In the genomic region with DNA sequence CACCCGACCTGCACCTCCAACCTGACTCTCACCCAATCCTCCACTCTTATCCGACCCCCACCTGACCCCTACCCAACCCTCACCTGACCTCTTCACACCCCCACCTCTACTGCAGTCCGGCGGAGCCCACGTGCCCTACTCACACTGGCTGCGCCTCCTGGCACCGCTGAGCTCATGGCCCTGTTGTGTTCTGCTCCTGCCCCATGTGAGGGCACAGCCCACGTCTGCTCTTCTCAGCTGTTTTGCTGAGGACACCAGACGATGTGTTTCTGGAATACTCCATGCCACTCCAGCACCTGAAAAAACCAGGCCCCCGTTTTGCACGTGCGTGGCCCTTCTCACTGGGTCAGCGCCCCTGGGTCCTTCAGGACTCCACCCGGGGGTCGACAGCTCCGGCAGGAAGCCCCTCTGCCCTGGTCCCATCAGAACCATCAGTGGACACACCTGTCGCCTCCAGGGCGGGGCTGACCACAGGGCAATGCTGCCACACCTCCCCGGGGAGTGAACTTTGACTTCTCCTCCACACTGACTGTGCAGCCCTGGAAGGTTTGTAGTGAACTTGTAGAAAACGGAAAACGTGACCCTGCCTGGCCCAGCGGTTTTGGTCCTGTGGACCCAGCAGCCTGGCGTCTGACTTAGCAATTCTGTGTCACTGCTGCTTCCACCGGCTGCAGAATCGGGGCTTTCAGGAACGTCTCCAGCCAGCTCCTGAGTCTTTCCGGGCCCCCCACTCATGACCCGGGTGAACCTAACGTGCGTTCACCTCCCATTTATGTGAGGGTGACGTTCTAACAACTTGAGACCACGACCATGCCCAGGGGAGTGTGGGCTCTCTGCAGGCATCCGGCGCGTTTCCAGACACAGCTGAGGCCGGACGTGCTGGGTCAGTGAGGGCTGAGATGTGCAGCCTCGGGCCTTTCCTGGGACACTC, we compare ENCODE assay signal across 18 cellular contexts. TPM values are rescaled to one million over a fixed set of nuclear protein-coding genes. Genes with fewer than 3 reads are reported as not detected.
DNase-seq lines count a peak whose midpoint lies in the region; ATAC-seq and TF ChIP-seq lines count a peak whose summit lies in the region.
"Had no signal": no experiment of that assay in that cellular context is flagged by ENCODE, and none has a peak within 500 bp of the region (broad histone marks: within the 10 kb centered on the region; RNA-seq: fewer than 3 reads in every experiment).

No MANE protein-coding gene starts in this region.

- no peak overlapping the region for H3K4me3 Mint-ChIP-seq in stimulated activated memory B cell treated with anti-CD40 and anti-IgM and Interleukin-4, amounts not matched to agents 10 μg/mL and 1 μg/mL and 100 μg/mL, for 72 hours
- H3K4me3 Mint-ChIP-seq: activated CD4-positive, alpha-beta T cell treated with anti-CD3 and anti-CD28 coated beads for 36 hours had no signal

- H3K4me1 ChIP-seq in IMR-90 (ENCODE audit: control insufficient read depth, insufficient read depth, low read length) = peaks cover under 1% of the 10 kb centered on the region; the same call in 1 of the 2 replicates
- H3K4me1 ChIP-seq in hepatocyte (ENCODE audit: insufficient read depth) = peaks cover 4% of the 10 kb centered on the region
- H3K4me1 ChIP-seq: parathyroid adenoma had no signal

- in situ Hi-C loops in IMR-90 (cut with MboI; ENCODE audit: low sequenced_read_pairs) = no loop called here

- H3K9me3 ChIP-seq in IMR-90 (ENCODE audit: control insufficient read depth, insufficient read depth, low read length) (no peaks in the 10 kb centered on the region), hepatocyte (ENCODE audit: low read depth) (no peaks in the 10 kb centered on the region)
- H3K9me3 ChIP-seq: esophagus squamous epithelium, lower lobe of right lung, vagina had no signal

- peaks cover 3% of the 10 kb centered on the region for H3K9me1 ChIP-seq in IMR-90 (ENCODE audit: insufficient read depth, low read length)

- no peak overlapping the region for H3K14ac ChIP-seq in IMR-90 (replicated peaks; ENCODE audit: low read depth, low read length)

- H4K8ac ChIP-seq in IMR-90 (ENCODE audit: low read depth in 2 of 2, low read length in 2 of 2) = no peak overlapping the region

- H3K27me3 Mint-ChIP-seq in stimulated activated memory B cell treated with anti-CD40 and anti-IgM and Interleukin-4, amounts not matched to agents 10 μg/mL and 1 μg/mL and 100 μg/mL, for 72 hours = peaks cover 9% of the 10 kb centered on the region
- H3K27me3 Mint-ChIP-seq: activated CD4-positive, alpha-beta T cell treated with anti-CD3 and anti-CD28 coated beads for 36 hours had no signal

- no peak overlapping the region for H2BK15ac ChIP-seq in IMR-90 (ENCODE audit: low read depth, low read length)

- H3K4me2 ChIP-seq in IMR-90 (ENCODE audit: low read depth, low read length) (no peak overlapping the region), hepatocyte (peak overlapping the region; percentile 49)

- no peak overlapping the region for H2BK120ac ChIP-seq in IMR-90 (ENCODE audit: low read depth, low read length)

- WGBS in IMR-90 (ENCODE audit: extremely low coverage in 2 of 2, insufficient read length in 1 of 2), 2 experiments = 61% methylated on average over 14 of the region's 38 CpGs; no CpG with 5 or more reads in 1 of the 2 experiments
- WGBS in hepatocyte (ENCODE audit: low lambda C conversion rate, missing lambda C conversion rate) = 81% methylated on average over 38 of the region's 38 CpGs

- H4K20me1 ChIP-seq in IMR-90 (ENCODE audit: insufficient read depth, low read length) (no peaks in the 10 kb centered on the region), hepatocyte (ENCODE audit: insufficient read depth, poor library complexity, severe bottlenecking) (no peaks in the 10 kb centered on the region)

- POLR2A ChIA-PET in IMR-90 (lab: Charles Lee; ENCODE audit: unreplicated experiment) = no interaction called here

- no peak for TF ChIP-seq RAD21 in IMR-90 (IDR thresholded peaks at IDR 0.05; ENCODE audit: low read length)

- no peak overlapping the region for H3K4ac ChIP-seq in IMR-90 (ENCODE audit: low read depth, low read length)

- BruUV-seq in IMR-90 (replicated peaks; lab: Mats Ljungman, UMichigan) = no TSS peak

- no peaks in the 10 kb centered on the region for H3K36me3 ChIP-seq in IMR-90 (ENCODE audit: control insufficient read depth, insufficient read depth, low read length)
- H3K36me3 ChIP-seq in hepatocyte (replicated peaks; ENCODE audit: insufficient read depth, low read depth) = no peaks in the 10 kb centered on the region
- H3K36me3 ChIP-seq: esophagus squamous epithelium, lower lobe of right lung, vagina had no signal

- no peak overlapping the region for H3K23ac ChIP-seq in IMR-90 (ENCODE audit: low read depth, low read length)

- no peaks in the 10 kb centered on the region for H3K9me3 Mint-ChIP-seq in stimulated activated memory B cell treated with anti-CD40 and anti-IgM and Interleukin-4, amounts not matched to agents 10 μg/mL and 1 μg/mL and 100 μg/mL, for 72 hours

- H4K91ac ChIP-seq in IMR-90 (ENCODE audit: insufficient read depth, low read depth, low read length) = no peak overlapping the region

- no peak overlapping the region for H4K5ac ChIP-seq in IMR-90 (ENCODE audit: low read depth, low read length)

- CTCF ChIA-PET in IMR-90 (lab: Yijun Ruan, JAX) = no interaction called here

- peaks cover 15% of the 10 kb centered on the region for H3K4me1 Mint-ChIP-seq in stimulated activated memory B cell treated with anti-CD40 and anti-IgM and Interleukin-4, amounts not matched to agents 10 μg/mL and 1 μg/mL and 100 μg/mL, for 72 hours

- H3K27ac ChIP-seq in IMR-90 (ENCODE audit: insufficient read depth, low read length) (no peak overlapping the region), hepatocyte (no peak overlapping the region)
- H3K27ac ChIP-seq: lower lobe of right lung, parathyroid adenoma, vagina had no signal

- intact Hi-C loops in IMR-90 (cut with micrococcal nuclease) (no loop called here), head of caudate nucleus (cut with DNase I) (no loop called here)

- no peak for ATAC-seq in IMR-90 (ENCODE audit: low read depth)
- ATAC-seq in stimulated activated memory B cell treated with anti-CD40 and anti-IgM and Interleukin-4, amounts not matched to agents 10 μg/mL and 1 μg/mL and 100 μg/mL, for 72 hours = no peak
- no peak for ATAC-seq in GM21576 (IDR thresholded peaks at IDR 0.05; ENCODE audit: unreplicated experiment)
- ATAC-seq: activated CD4-positive, alpha-beta T cell treated with anti-CD3 and anti-CD28 coated beads for 36 hours; lower lobe of right lung had no signal

- no peaks in the 10 kb centered on the region for H3K36me3 Mint-ChIP-seq in stimulated activated memory B cell treated with anti-CD40 and anti-IgM and Interleukin-4, amounts not matched to agents 10 μg/mL and 1 μg/mL and 100 μg/mL, for 72 hours

- no peaks in the 10 kb centered on the region for H3K79me1 ChIP-seq in IMR-90 (ENCODE audit: low read depth in 1 of 2, low read length in 2 of 2)

- H2AK9ac ChIP-seq in IMR-90 (replicated peaks; ENCODE audit: low read depth, low read length, poor library complexity) = no peak overlapping the region

- H3K4me3 ChIP-seq in IMR-90 (ENCODE audit: insufficient read depth, low read depth, low read length) (no peak overlapping the region), hepatocyte (no peak overlapping the region)
- H3K4me3 ChIP-seq: esophagus squamous epithelium, lower lobe of right lung, vagina had no signal

- H3K27me3 ChIP-seq in IMR-90 (ENCODE audit: control insufficient read depth, insufficient read depth, low read length) (peaks cover 8% of the 10 kb centered on the region; the same call in 1 of the 2 replicates), hepatocyte (no peaks in the 10 kb centered on the region)
- H3K27me3 ChIP-seq: esophagus squamous epithelium, vagina had no signal

- DNase-seq in IMR-90 = no peak
- peak; percentile 68 for DNase-seq in hepatocyte (ENCODE audit: low spot score)
- no peak for DNase-seq in head of caudate nucleus
- DNase-seq: activated CD4-positive, alpha-beta T cell treated with anti-CD3 and anti-CD28 coated beads for 36 hours; activated CD8-positive, alpha-beta memory T cell treated with anti-CD3 and anti-CD28 coated beads, Interleukin-2, amount 50 U/mL, for 4 hours; activated gamma-delta T cell treated with Interleukin-2 at 50 U/mL for 16 hours; effector memory CD4-positive, alpha-beta T cell; esophagus squamous epithelium; glutamatergic neuron; GOT3; lower lobe of right lung; MV-4-11; NCI-H1930; substantia nigra had no signal

- no peak overlapping the region for H2AK5ac ChIP-seq in IMR-90 (ENCODE audit: low read depth, low read length)

- H2BK5ac ChIP-seq in IMR-90 (ENCODE audit: low read depth, low read length, poor library complexity, severe bottlenecking) = no peak overlapping the region

- TF ChIP-seq POLR2A in IMR-90 (IDR thresholded peaks at IDR 0.05; ENCODE audit: low read depth, low read length) = no peak

- H2AFZ ChIP-seq in IMR-90 (replicated peaks; ENCODE audit: low read length, poor library complexity) = peak overlapping the region; percentile 32
- H2AFZ ChIP-seq in hepatocyte = no peak overlapping the region
- H2AFZ ChIP-seq: parathyroid adenoma had no signal

- H2BK20ac ChIP-seq in IMR-90 (ENCODE audit: low read depth, low read length) = no peak overlapping the region

- no peaks in the 10 kb centered on the region for H3K79me2 ChIP-seq in hepatocyte
- H3K79me2 ChIP-seq: parathyroid adenoma had no signal

- no peak overlapping the region for H3K56ac ChIP-seq in IMR-90 (ENCODE audit: extremely low read depth, insufficient read depth, low read length)

- TF ChIP-seq CTCF in IMR-90 (conservative IDR thresholded peaks at IDR 0.05; ENCODE audit: low read depth, low read length) (no peak), hepatocyte (IDR thresholded peaks at IDR 0.05; ENCODE audit: poor library complexity) (no peak)

- H3K9me2 ChIP-seq in hepatocyte (replicated peaks; ENCODE audit: insufficient read depth) = no peaks in the 10 kb centered on the region

- H3K9ac ChIP-seq in IMR-90 (ENCODE audit: low read depth, low read length) = no peak overlapping the region
- H3K9ac ChIP-seq: parathyroid adenoma had no signal

- dilution Hi-C loops in IMR-90 (cut with HindIII; ENCODE audit: low sequenced_read_pairs, unreplicated experiment) = no loop called here

- no peak overlapping the region for H3K18ac ChIP-seq in IMR-90 (ENCODE audit: low read depth, low read length)

- peak overlapping the region; percentile 26 for H3K27ac Mint-ChIP-seq in stimulated activated memory B cell treated with anti-CD40 and anti-IgM and Interleukin-4, amounts not matched to agents 10 μg/mL and 1 μg/mL and 100 μg/mL, for 72 hours
- H3K27ac Mint-ChIP-seq: activated CD4-positive, alpha-beta T cell treated with anti-CD3 and anti-CD28 coated beads for 36 hours had no signal

RNA-seq across cellular contexts. Expression of a gene that starts 5.7 kb away (rescaled TPM):
- total RNA-seq in IMR-90 (2012; rRNA removed) (10.8 and 14.9 TPM in 2 replicates), hepatocyte (20.0 and 22.2 TPM in 2 replicates)
- polyA plus RNA-seq in IMR-90 (2012; rRNA removed) (20.0 and 26.1 TPM in 2 replicates), hepatocyte (22.2 and 27.8 TPM in 2 replicates)
- polyA plus RNA-seq in IMR-90 (2012; cell fraction: cytosol; rRNA removed) = 22.2 and 40.3 TPM in 2 replicates
- 16.9 and 51.7 TPM in 2 replicates for polyA plus RNA-seq in IMR-90 (2012; cell fraction: nucleus; rRNA removed; ENCODE audit: low replicate concordance)

RNA-seq across cellular contexts. Expression of a gene that starts 12.3 kb away (rescaled TPM):
- total RNA-seq in IMR-90 (2012; rRNA removed) = 18.6 and 20.6 TPM in 2 replicates
- polyA plus RNA-seq in IMR-90 (2012; rRNA removed) = 20.3 and 21.4 TPM in 2 replicates
- polyA plus RNA-seq in IMR-90 (2012; cell fraction: cytosol; rRNA removed) = 15.3 and 16.8 TPM in 2 replicates
- polyA plus RNA-seq in IMR-90 (2012; cell fraction: nucleus; rRNA removed; ENCODE audit: low replicate concordance) = 19.8 and 23.1 TPM in 2 replicates
- 17.0 and 18.7 TPM in 2 replicates for total RNA-seq in hepatocyte
- 24.0 and 27.4 TPM in 2 replicates for polyA plus RNA-seq in hepatocyte

RNA-seq across cellular contexts. Expression of a gene that starts 31.2 kb away (rescaled TPM):
- total RNA-seq in IMR-90 (2012; rRNA removed) (0.83 and 0.90 TPM in 2 replicates), hepatocyte (4.0 and 17.3 TPM in 2 replicates)
- polyA plus RNA-seq in IMR-90 (2012; rRNA removed) (2.0 and 2.9 TPM in 2 replicates), hepatocyte (12.8 and 13.7 TPM in 2 replicates)
- 3.7 and 4.9 TPM in 2 replicates for polyA plus RNA-seq in IMR-90 (2012; cell fraction: cytosol; rRNA removed)
- polyA plus RNA-seq in IMR-90 (2012; cell fraction: nucleus; rRNA removed; ENCODE audit: low replicate concordance) = 8.8 and 25.0 TPM in 2 replicates

RNA-seq across cellular contexts. Expression of a gene that starts 47.7 kb away (rescaled TPM):
- total RNA-seq in IMR-90 (2012; rRNA removed) (21.7 and 21.9 TPM in 2 replicates), hepatocyte (24.5 and 34.4 TPM in 2 replicates)
- polyA plus RNA-seq in IMR-90 (2012; rRNA removed) (54.5 and 68.0 TPM in 2 replicates), hepatocyte (41.5 and 42.3 TPM in 2 replicates)
- 49.7 and 56.9 TPM in 2 replicates for polyA plus RNA-seq in IMR-90 (2012; cell fraction: cytosol; rRNA removed)
- polyA plus RNA-seq in IMR-90 (2012; cell fraction: nucleus; rRNA removed; ENCODE audit: low replicate concordance) = 73.6 and 189 TPM in 2 replicates

RNA-seq across cellular contexts. Expression of a gene that starts 56.0 kb away (rescaled TPM):
- total RNA-seq in IMR-90 (2012; rRNA removed) (65.8 and 98.2 TPM in 2 replicates), hepatocyte (95.4 and 112 TPM in 2 replicates)
- polyA plus RNA-seq in IMR-90 (2012; rRNA removed) (99.1 and 110 TPM in 2 replicates), hepatocyte (74.2 and 82.6 TPM in 2 replicates)
- polyA plus RNA-seq in IMR-90 (2012; cell fraction: cytosol; rRNA removed) = 56.2 and 79.8 TPM in 2 replicates
- 92.4 and 155 TPM in 2 replicates for polyA plus RNA-seq in IMR-90 (2012; cell fraction: nucleus; rRNA removed; ENCODE audit: low replicate concordance)
